ENCODE assay signal across 2 cellular contexts in genomic region chr10:102740229-102740628, GRCh38.
A peak's percentile ranks its signal among the peaks of the same experiment; 100 is the strongest.
TF ChIP-seq lines count a peak whose summit lies in the region.

No MANE protein-coding gene starts in this region.

TF ChIP-seq in GM23338, 12 proteins besides CTCF, POLR2A, EP300 and RAD21:
- no peak for TF ChIP-seq ETS1 (IDR thresholded peaks at IDR 0.05)
- TF ChIP-seq REST (IDR thresholded peaks at IDR 0.05; ENCODE audit: unreplicated experiment), result no peak
- no peak for TF ChIP-seq JUNB (IDR thresholded peaks at IDR 0.05; ENCODE audit: unreplicated experiment)
- no peak for TF ChIP-seq STAT1 (IDR thresholded peaks at IDR 0.05; ENCODE audit: unreplicated experiment)
- no peak for TF ChIP-seq EZH2 (IDR thresholded peaks at IDR 0.05; ENCODE audit: low read depth, unreplicated experiment)
- no peak for TF ChIP-seq ZNF114 (CRISPR knock-in tag; IDR thresholded peaks at IDR 0.05)
- no peak for TF ChIP-seq CREB1 (CRISPR knock-in tag; IDR thresholded peaks at IDR 0.05; ENCODE audit: low read depth)

TF ChIP-seq in WTC11, 78 proteins besides CTCF, POLR2A, EP300 and RAD21 (continued from another document):
- no peak for TF ChIP-seq PREB (CRISPR knock-in tag; IDR thresholded peaks at IDR 0.05; ENCODE audit: borderline replicate concordance)
- 0 out of 2 replicates have a peak, but pooled peaks have one; percentile 37 for TF ChIP-seq EMX1 (CRISPR knock-in tag; IDR thresholded peaks at IDR 0.05)
- TF ChIP-seq RELA (CRISPR knock-in tag; IDR thresholded peaks at IDR 0.05; ENCODE audit: borderline replicate concordance), result no peak
- TF ChIP-seq ZNF121 (CRISPR knock-in tag; IDR thresholded peaks at IDR 0.05), result peak; percentile 57; the same call in 1 of the 2 replicates
- TF ChIP-seq MXD4 (CRISPR knock-in tag; IDR thresholded peaks at IDR 0.05; ENCODE audit: borderline replicate concordance), result no peak
- TF ChIP-seq NR1H2 (CRISPR knock-in tag; IDR thresholded peaks at IDR 0.05), result no peak
- TF ChIP-seq ZNF532 (CRISPR knock-in tag; IDR thresholded peaks at IDR 0.05; ENCODE audit: borderline replicate concordance), result no peak
- TF ChIP-seq CREM (CRISPR knock-in tag; IDR thresholded peaks at IDR 0.05), result no peak
- TF ChIP-seq SMAD3 (CRISPR knock-in tag; IDR thresholded peaks at IDR 0.05; ENCODE audit: borderline replicate concordance), result no peak
- TF ChIP-seq ZNF396 (CRISPR knock-in tag; IDR thresholded peaks at IDR 0.05; ENCODE audit: borderline replicate concordance), result no peak
- TF ChIP-seq KAT7 (CRISPR knock-in tag; IDR thresholded peaks at IDR 0.05; ENCODE audit: borderline replicate concordance), result no peak
- TF ChIP-seq ERG (CRISPR knock-in tag; IDR thresholded peaks at IDR 0.05), result 0 out of 2 replicates have a peak, but pooled peaks have one; percentile 55
- TF ChIP-seq SMAD4 (CRISPR knock-in tag; IDR thresholded peaks at IDR 0.05), result no peak
